Comparison of ENCODE assay signal across 16 cellular contexts in genomic region chr21:38492002-38492401, GRCh38. TPM values are rescaled to one million over a fixed set of nuclear protein-coding genes. Genes with fewer than 3 reads are reported as not detected.
"Had no signal": no experiment of that assay in that cellular context is flagged by ENCODE, and none has a peak within 500 bp of the region (broad histone marks: within the 10 kb centered on the region; RNA-seq: fewer than 3 reads in every experiment).

No MANE protein-coding gene starts in this region.

- ATAC-seq: activated CD4-positive, CD25-positive, alpha-beta regulatory T cell treated with anti-CD3 and anti-CD28 coated beads, Interleukin-2, amount 50 U/mL, for 24 hours; activated T-cell treated with anti-CD3 and anti-CD28 coated beads, Interleukin-2, amount 50 U/mL, for 4 hours; gastroesophageal sphincter; lower lobe of right lung had no signal

- H3K4me2 ChIP-seq: hepatocyte, neural progenitor cell had no signal

- H3K4me1 ChIP-seq: breast epithelium, gastroesophageal sphincter, parathyroid adenoma, testis, uterus had no signal

- H3K9me3 ChIP-seq: breast epithelium, gastroesophageal sphincter, lower lobe of right lung, testis, uterus had no signal

- H3K27ac ChIP-seq: hepatocyte, lower lobe of right lung, neural progenitor cell, parathyroid adenoma, testis had no signal

- H3K9ac ChIP-seq: neural progenitor cell, parathyroid adenoma had no signal

- DNase-seq: activated CD4-positive, alpha-beta T cell treated with anti-CD3 and anti-CD28 coated beads, Interleukin-2, amount 50 U/mL, for 48 hours; activated gamma-delta T cell; activated naive CD8-positive, alpha-beta T cell treated with anti-CD3 and anti-CD28 coated beads for 36 hours; activated T-cell treated with anti-CD3 and anti-CD28 coated beads, Interleukin-2, amount 50 U/mL, for 4 hours; lower lobe of right lung; stimulated activated CD4-positive, alpha-beta T cell treated with anti-CD3 and anti-CD28 coated beads, Interleukin-15, amount 100 ng/mL, for 24 hours; stimulated activated CD4-positive, alpha-beta T cell treated with anti-CD3 and anti-CD28 coated beads, Interleukin-4, amount 100 ng/mL, for 24 hours; T-helper 1 cell; testis; uterus had no signal

- H2AFZ ChIP-seq: hepatocyte, neural progenitor cell, parathyroid adenoma had no signal

- H3K4me3 ChIP-seq: breast epithelium, gastroesophageal sphincter, hepatocyte, lower lobe of right lung, neural progenitor cell, testis, uterus had no signal

- H3K27me3 ChIP-seq: breast epithelium, gastroesophageal sphincter, hepatocyte, neural progenitor cell, testis, uterus had no signal

- H3K36me3 ChIP-seq: breast epithelium, gastroesophageal sphincter, lower lobe of right lung, neural progenitor cell, uterus had no signal

RNA-seq across cellular contexts. Expression of gene ERG, which starts 6.3 kb away (rescaled TPM):
- total RNA-seq: activated naive CD8-positive, alpha-beta T cell treated with anti-CD3 and anti-CD28 coated beads for 36 hours had no signal
